Comparison of ENCODE assay signal across 8 cellular contexts in genomic region chr20:51497542-51498467, GRCh38. TPM values are rescaled to one million over a fixed set of nuclear protein-coding genes. Genes with fewer than 3 reads are reported as not detected.
DNase-seq lines count a peak whose midpoint lies in the region; ATAC-seq, FAIRE-seq and TF ChIP-seq lines count a peak whose summit lies in the region.

No MANE protein-coding gene starts in this region.

- H3K27ac ChIP-seq in CD4-positive, alpha-beta memory T cell (ENCODE audit: low read depth, low read length): peak overlapping the region; percentile 51
- H3K27ac ChIP-seq in left ventricle myocardium inferior (replicated peaks) (peak overlapping the region; percentile 24), small intestine (ENCODE audit: low read depth in 1 of 2, low read length in 1 of 2) (peak overlapping the region in 1 of 2 donors; percentile 47)

- H3K9me3 Mint-ChIP-seq in CD4-positive, alpha-beta memory T cell: no peaks in the 10 kb centered on the region

- FAIRE-seq in small intestine (lab: Jason Lieb, UNC): no peak

- H3K27me3 Mint-ChIP-seq in CD4-positive, alpha-beta memory T cell: no peaks in the 10 kb centered on the region

- WGBS in small intestine, 3 donors: 52 to 79% (median 57%) methylated on average over 21 of the region's 21 CpGs

- peak overlapping the region; percentile 90 to 99 (median 97) for H3K27ac Mint-ChIP-seq in CD4-positive, alpha-beta memory T cell

- peak; percentile 43 for ATAC-seq in HG02885 (IDR thresholded peaks at IDR 0.05; ENCODE audit: poor library complexity, unreplicated experiment)
- ATAC-seq in stimulated activated naive CD8-positive, alpha-beta T cell treated with anti-CD3 and anti-CD28 coated beads, Interleukin-15, Interleukin-2, amounts not matched to agents 100 U/mL and 50 U/mL, for 24 hours: peak; percentile 35

- peak; percentile 50 to 75 (median 60) for DNase-seq in CD4-positive, alpha-beta memory T cell
- peak; percentile 23 to 27 for DNase-seq in activated CD4-positive, alpha-beta T cell treated with anti-CD3 and anti-CD28 coated beads, Interleukin-2, amount 50 U/mL, for 4 hours
- DNase-seq in left ventricle myocardium inferior (no peak), NCI-H446 (lab: John Stamatoyannopoulos, UW) (no peak), small intestine (no peak), HuH-7.5 (ENCODE audit: low spot score) (no peak)
- DNase-seq in stimulated activated naive CD8-positive, alpha-beta T cell treated with anti-CD3 and anti-CD28 coated beads, Interleukin-15, Interleukin-2, amounts not matched to agents 100 U/mL and 50 U/mL, for 24 hours: peak; percentile 65

- H3K4me1 ChIP-seq in CD4-positive, alpha-beta memory T cell (ENCODE audit: insufficient read depth, low read length): peaks cover 97% of the 10 kb centered on the region
- H3K4me1 ChIP-seq in left ventricle myocardium inferior: peaks cover 42% of the 10 kb centered on the region
- H3K4me1 ChIP-seq in small intestine (ENCODE audit: control insufficient read depth in 2 of 2, insufficient read depth in 1 of 2, low read depth in 1 of 2, low read length in 1 of 2): peaks cover 5 to 13% of the 10 kb centered on the region in 2 donors

- no peaks in the 10 kb centered on the region for H3K36me3 ChIP-seq in CD4-positive, alpha-beta memory T cell (ENCODE audit: insufficient read depth, low read length)
- no peaks in the 10 kb centered on the region for H3K36me3 ChIP-seq in left ventricle myocardium inferior
- H3K36me3 ChIP-seq in small intestine (ENCODE audit: control insufficient read depth in 2 of 2, insufficient read depth in 2 of 2, low read length in 2 of 2): no peaks in the 10 kb centered on the region

- intact Hi-C loops in CD4-positive, alpha-beta memory T cell (cut with micrococcal nuclease): loop anchor here (5.0 kb wide), 1 partner anchor 41 kb away; no protein-coding TSS in a partner anchor
- intact Hi-C loops in left ventricle myocardium inferior (cut with micrococcal nuclease): no loop called here

- CTCF ChIA-PET in CD4-positive, alpha-beta memory T cell (lab: Charles Lee; ENCODE audit: partially characterized antibody): interaction anchor here (0.8 to 3.0 kb wide), 6 partner anchors 16 to 93 kb away, joined by 3 to 8 read pairs (median 4); no protein-coding TSS in a partner anchor

- no peaks in the 10 kb centered on the region for H3K27me3 ChIP-seq in CD4-positive, alpha-beta memory T cell (ENCODE audit: insufficient read depth, low read length)
- peaks cover 34% of the 10 kb centered on the region for H3K27me3 ChIP-seq in left ventricle myocardium inferior (ENCODE audit: low read depth)
- no peaks in the 10 kb centered on the region for H3K27me3 ChIP-seq in small intestine (ENCODE audit: control insufficient read depth in 2 of 2, insufficient read depth in 2 of 2, low read length in 2 of 2)

- H3K9me3 ChIP-seq in CD4-positive, alpha-beta memory T cell (ENCODE audit: control insufficient read depth in 1 of 2, low read length in 2 of 2): no peaks in the 10 kb centered on the region
- H3K9me3 ChIP-seq in left ventricle myocardium inferior (replicated peaks) (no peaks in the 10 kb centered on the region), small intestine (ENCODE audit: control insufficient read depth, low read depth) (no peaks in the 10 kb centered on the region)

- H3K4me3 Mint-ChIP-seq in CD4-positive, alpha-beta memory T cell: peak overlapping the region; percentile 56 to 95 (median 80)

- POLR2A ChIA-PET in CD4-positive, alpha-beta memory T cell (lab: Charles Lee; ENCODE audit: partially characterized antibody): interaction anchor here (0.6 to 8.4 kb wide), 5 partner anchors 12 to 111 kb away, joined by 3 to 84 read pairs (median 5); partner anchors contain the start of gene NFATC2

- no peak for TF ChIP-seq CTCF in left ventricle myocardium inferior (IDR thresholded peaks at IDR 0.05; ENCODE audit: borderline replicate concordance)

- H3K4me3 ChIP-seq in CD4-positive, alpha-beta memory T cell (ENCODE audit: low read length in 2 of 2): peak overlapping the region in 1 of 2 donors; percentile 33
- H3K4me3 ChIP-seq in left ventricle myocardium inferior (peak overlapping the region; percentile 3), small intestine (ENCODE audit: low read depth in 1 of 2, low read length in 2 of 2) (no peak overlapping the region)

- peaks cover 20 to 35% of the 10 kb centered on the region in 2 donors for H3K36me3 Mint-ChIP-seq in CD4-positive, alpha-beta memory T cell

- peaks cover 82 to 100% (median 89%) of the 10 kb centered on the region in 4 donors for H3K4me1 Mint-ChIP-seq in CD4-positive, alpha-beta memory T cell

RNA-seq across cellular contexts. Expression of gene NFATC2, which starts 44.7 kb away (rescaled TPM):
- total RNA-seq in CD4-positive, alpha-beta memory T cell: 10 to 100 TPM; 64.9 to 71.6 TPM
- 10 to 100 TPM; 14.0 to 42.4 TPM for polyA plus RNA-seq in CD4-positive, alpha-beta memory T cell
- 4.2 TPM for total RNA-seq in left ventricle myocardium inferior
- 1 to 10 TPM; 3.1 to 6.7 (median 5.7) TPM for polyA plus RNA-seq in small intestine

Comparison
In these comparisons a context has a peak if more than half of its experiments do, and no peak if none do; other contexts are left out.
1. DNase-seq: peak in CD4-positive, alpha-beta memory T cell (5 of 5), activated CD4-positive, alpha-beta T cell treated with anti-CD3 and anti-CD28 coated beads, Interleukin-2, amount 50 U/mL, for 4 hours (2 of 2) and stimulated activated naive CD8-positive, alpha-beta T cell treated with anti-CD3 and anti-CD28 coated beads, Interleukin-15, Interleukin-2, amounts not matched to agents 100 U/mL and 50 U/mL, for 24 hours (single experiment); none in left ventricle myocardium inferior (single experiment), NCI-H446 (0 of 2), small intestine (single experiment) and HuH-7.5 (single experiment).
2. RNA of gene NFATC2, which starts 44.7 kb away (total RNA-seq): 64.9 to 71.6 TPM in CD4-positive, alpha-beta memory T cell; 4.2 TPM in left ventricle myocardium inferior (single experiment); every median in the first group is over 10 times any median in the second.